ENCODE assay signal across 8 cellular contexts in the genomic region with DNA sequence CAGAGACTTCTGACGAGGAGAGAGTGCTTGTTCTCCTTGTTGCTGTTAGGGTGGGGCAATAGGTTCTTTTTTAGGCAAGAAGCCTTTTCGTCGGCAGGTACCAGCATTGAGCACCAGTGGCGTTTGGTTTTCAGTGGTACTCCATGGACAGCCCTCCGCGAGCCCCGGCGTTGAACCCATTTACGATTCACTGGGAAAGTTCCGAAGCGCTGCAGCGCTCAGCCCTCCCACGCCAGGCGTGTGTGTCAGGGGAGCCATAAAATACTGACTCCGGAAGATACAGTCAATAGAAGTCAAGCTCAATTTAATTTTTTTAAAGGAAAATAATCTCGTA. TPM values are rescaled to one million over a fixed set of nuclear protein-coding genes. Genes with fewer than 3 reads are reported as not detected.
DNase-seq lines count a peak whose midpoint lies in the region; ATAC-seq and TF ChIP-seq lines count a peak whose summit lies in the region.

No MANE protein-coding gene starts in this region.

- WGBS in stomach, 5 donors, result 0% methylated on average over 13 to 16 of the region's 16 CpGs

- peak; percentile 28 for ATAC-seq in GM21447 (IDR thresholded peaks at IDR 0.05; ENCODE audit: unreplicated experiment)
- ATAC-seq in central memory CD8-positive, alpha-beta T cell (replicated peaks; ENCODE audit: extremely low read depth, poor library complexity, severe bottlenecking), result peak; percentile 39

- H3K27me3 Mint-ChIP-seq in central memory CD8-positive, alpha-beta T cell, result no peaks in the 10 kb centered on the region

- H3K27ac ChIP-seq in PC-9 (no peak overlapping the region), stomach (peak overlapping the region; percentile 93 to 99 (median 97))

- peak overlapping the region; percentile 92 for H3K27ac Mint-ChIP-seq in central memory CD8-positive, alpha-beta T cell (ENCODE audit: low read depth)

- no peaks in the 10 kb centered on the region for H3F3A ChIP-seq in PC-9 (ENCODE audit: insufficient read depth, low read depth)

- peaks cover 14% of the 10 kb centered on the region for H4K20me1 ChIP-seq in PC-9 (ENCODE audit: insufficient read depth)

- H3K4me1 ChIP-seq in PC-9 (replicated peaks; ENCODE audit: insufficient read depth), result peaks cover 27% of the 10 kb centered on the region
- peaks cover 17 to 49% (median 39%) of the 10 kb centered on the region in 4 donors for H3K4me1 ChIP-seq in stomach

- H3K27me3 ChIP-seq in PC-9 (ENCODE audit: insufficient read depth, low read depth), result no peaks in the 10 kb centered on the region
- H3K27me3 ChIP-seq in stomach, result no peaks in the 10 kb centered on the region

- CTCF ChIA-PET in PC-9 (lab: Charles Lee), result interaction anchor here (0.7 kb wide), 1 partner anchor 1680 kb away, joined by 5 read pairs; no protein-coding TSS in a partner anchor

- TF ChIP-seq POLR2A in stomach (IDR thresholded peaks at IDR 0.05), result no peak

- peak overlapping the region; percentile 83 for H3K4me2 ChIP-seq in PC-9

- no peaks in the 10 kb centered on the region for H3K36me3 ChIP-seq in PC-9 (ENCODE audit: low read depth)
- H3K36me3 ChIP-seq in stomach, result no peaks in the 10 kb centered on the region

- H3K9me3 ChIP-seq in PC-9 (ENCODE audit: insufficient read depth, low read depth), result no peaks in the 10 kb centered on the region
- no peaks in the 10 kb centered on the region for H3K9me3 ChIP-seq in stomach

- no peak for TF ChIP-seq EP300 in stomach (IDR thresholded peaks at IDR 0.05)

- no peak overlapping the region for H3K4me3 Mint-ChIP-seq in central memory CD8-positive, alpha-beta T cell

- POLR2A ChIA-PET in PC-9 (lab: Charles Lee; ENCODE audit: unreplicated experiment), result no interaction called here

- intact Hi-C loops in PC-9 (cut with micrococcal nuclease; ENCODE audit: unreplicated experiment), result loop anchor here (5.0 kb wide), 1 partner anchor 35 kb away; no protein-coding TSS in a partner anchor
- intact Hi-C loops in stomach (cut with DNase I; ENCODE audit: low total_unique reads), result no loop called here

- DNase-seq in PC-9, result no peak
- no peak for DNase-seq in central memory CD8-positive, alpha-beta T cell (ENCODE audit: low spot score in 2 of 2)
- DNase-seq in mesenteric fat pad (ENCODE audit: low spot score), result peak; percentile 94
- no peak for DNase-seq in stomach
- no peak for DNase-seq in midbrain (lab: John Stamatoyannopoulos, UW)
- no peak for DNase-seq in cerebellum (ENCODE audit: low spot score)
- no peak for DNase-seq in OCI-M2 (lab: John Stamatoyannopoulos, UW; ENCODE audit: unreplicated experiment)

- H3K9me3 Mint-ChIP-seq in central memory CD8-positive, alpha-beta T cell, result no peaks in the 10 kb centered on the region

- H3K9me2 ChIP-seq in PC-9 (ENCODE audit: insufficient read depth), result no peaks in the 10 kb centered on the region

- H3K4me3 ChIP-seq in PC-9 (peak overlapping the region; percentile 68), stomach (peak overlapping the region; percentile 80 to 94 (median 88))

- no TSS peak for BruUV-seq in PC-9 (replicated peaks; lab: Mats Ljungman, UMichigan)

- H3K79me2 ChIP-seq in PC-9 (ENCODE audit: low read depth), result peaks cover 44% of the 10 kb centered on the region

- TF ChIP-seq CTCF in PC-9 (conservative IDR thresholded peaks at IDR 0.05) (no peak), stomach (IDR thresholded peaks at IDR 0.05) (no peak)

- H2AFZ ChIP-seq in PC-9, result peak overlapping the region; percentile 86

- H3K4me1 Mint-ChIP-seq in central memory CD8-positive, alpha-beta T cell, result peaks cover 16% of the 10 kb centered on the region

- peaks cover 10% of the 10 kb centered on the region for H3K36me3 Mint-ChIP-seq in central memory CD8-positive, alpha-beta T cell (ENCODE audit: insufficient read depth)

RNA-seq across cellular contexts. Expression of a gene that starts 0.5 kb away (rescaled TPM):
- 17.7 and 26.8 TPM in 2 replicates for total RNA-seq in PC-9 (2021)
- 61.8 TPM for total RNA-seq in mesenteric fat pad
- 100 to 1,000 TPM in 3 of 5 donors, 10 to 100 TPM in 2; 61.1 to 215 (median 143) TPM for total RNA-seq in stomach
- polyA plus RNA-seq in stomach, result 10 to 100 TPM in 1 of 3 donors, 1 to 10 TPM in 2; 6.5 to 11.2 (median 9.1) TPM
- total RNA-seq in cerebellum, result 73.0 TPM
